ENCODE assay signal across 6 cellular contexts in the genomic region with DNA sequence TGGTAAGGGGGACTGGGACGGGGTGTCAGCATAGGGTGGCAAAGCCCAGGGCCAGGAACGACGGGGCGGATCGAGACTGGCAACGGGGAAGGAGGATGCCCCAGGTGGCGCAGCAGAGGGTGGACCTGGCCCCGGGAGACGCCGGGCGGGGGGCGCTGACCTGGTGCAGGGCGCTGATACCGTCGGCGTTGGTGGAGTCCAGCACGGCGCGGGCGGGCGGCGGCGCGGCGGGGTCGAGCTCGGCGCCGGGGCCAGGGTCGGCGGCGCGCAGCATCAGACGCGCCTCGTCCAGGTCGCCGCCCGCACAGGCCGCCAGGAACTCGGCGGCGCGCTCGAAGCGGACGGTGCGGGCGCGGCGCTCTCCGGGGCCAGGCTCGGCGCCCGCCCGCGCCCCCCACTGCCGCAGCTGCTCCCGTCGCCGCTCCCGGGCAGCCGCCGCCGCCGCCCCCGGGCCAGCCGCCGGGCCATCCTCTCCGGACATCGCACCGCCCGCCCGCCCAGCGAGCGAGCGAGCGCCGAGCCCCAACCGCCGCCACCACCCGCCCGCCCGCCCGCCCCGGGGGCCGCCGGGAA. TPM values are rescaled to one million over a fixed set of nuclear protein-coding genes. Genes with fewer than 3 reads are reported as not detected.
DNase-seq lines count a peak whose midpoint lies in the region; ATAC-seq and TF ChIP-seq lines count a peak whose summit lies in the region.

No MANE protein-coding gene starts in this region.

- peaks cover 19% of the 10 kb centered on the region for H3K4me1 ChIP-seq in CD8-positive, alpha-beta T cell (ENCODE audit: insufficient read depth, low read length)
- peaks cover 48% of the 10 kb centered on the region for H3K4me1 ChIP-seq in body of pancreas

- POLR2A ChIA-PET in CD8-positive, alpha-beta T cell (lab: Charles Lee) = interaction anchor here (0.6 to 2.4 kb wide), 11 partner anchors 28 to 525 kb away, joined by 3 to 8 read pairs (median 4); a partner anchor contains a TSS

- H3K4me1 Mint-ChIP-seq in CD8-positive, alpha-beta T cell (ENCODE audit: low read depth) = peaks cover 34% of the 10 kb centered on the region
- peaks cover 26% of the 10 kb centered on the region for H3K4me1 Mint-ChIP-seq in nephron

- H3K9me3 Mint-ChIP-seq in CD8-positive, alpha-beta T cell = no peaks in the 10 kb centered on the region
- H3K9me3 Mint-ChIP-seq in nephron = no peaks in the 10 kb centered on the region

- peak in 4 of 7 experiments; percentile 3 to 55 (median 22) for DNase-seq in CD8-positive, alpha-beta T cell
- peak in 3 of 4 donors; percentile 20 to 38 (median 22) for DNase-seq in body of pancreas
- DNase-seq in epidermal melanocyte (ENCODE audit: insufficient read length, low spot score) = no peak

- peak; percentile 18 for ATAC-seq in CD8-positive, alpha-beta T cell
- ATAC-seq in HG02798 (IDR thresholded peaks at IDR 0.05; ENCODE audit: poor library complexity, unreplicated experiment) (peak; percentile 3), body of pancreas (peak; percentile 10), GM18873 (IDR thresholded peaks at IDR 0.05; ENCODE audit: low FRiP score, unreplicated experiment) (no peak)

- H3K27me3 Mint-ChIP-seq in CD8-positive, alpha-beta T cell (ENCODE audit: low read depth) = no peaks in the 10 kb centered on the region
- H3K27me3 Mint-ChIP-seq in nephron (ENCODE audit: low read depth) = no peaks in the 10 kb centered on the region

- TF ChIP-seq POLR2A in body of pancreas (IDR thresholded peaks at IDR 0.05) = no peak

- H3K36me3 Mint-ChIP-seq in CD8-positive, alpha-beta T cell = peaks cover 12% of the 10 kb centered on the region
- no peaks in the 10 kb centered on the region for H3K36me3 Mint-ChIP-seq in nephron (ENCODE audit: low read depth)

- peak overlapping the region; percentile 97 for H3K4me3 Mint-ChIP-seq in CD8-positive, alpha-beta T cell
- peak overlapping the region; percentile 96 to 97 (median 97) for H3K4me3 Mint-ChIP-seq in nephron

- intact Hi-C loops in CD8-positive, alpha-beta T cell (cut with DNase I, micrococcal nuclease) = loop anchor here (1.0 to 10.0 kb wide), 15 partner anchors 28 to 1025 kb away; a partner anchor contains a TSS
- intact Hi-C loops in body of pancreas (cut with DNase I) = no loop called here

- H3K27ac Mint-ChIP-seq in CD8-positive, alpha-beta T cell = peak overlapping the region; percentile 93
- peak overlapping the region; percentile 82 to 94 (median 93) for H3K27ac Mint-ChIP-seq in nephron

- WGBS in body of pancreas, 2 donors = 0% methylated on average over 10 to 36 of the region's 88 CpGs

- TF ChIP-seq CTCF in CD8-positive, alpha-beta T cell (IDR thresholded peaks at IDR 0.05) = no peak
- no peak for TF ChIP-seq CTCF in body of pancreas (IDR thresholded peaks at IDR 0.05)
- TF ChIP-seq CTCF in nephron (IDR thresholded peaks at IDR 0.05; ENCODE audit: unreplicated experiment in 3 of 3) = no peak

- no peaks in the 10 kb centered on the region for H3K36me3 ChIP-seq in CD8-positive, alpha-beta T cell (ENCODE audit: insufficient read depth, low read length)
- no peaks in the 10 kb centered on the region for H3K36me3 ChIP-seq in body of pancreas (replicated peaks in 1 of 2; ENCODE audit: insufficient read depth in 1 of 2, low read depth in 2 of 2)

- H3K9me3 ChIP-seq in CD8-positive, alpha-beta T cell (ENCODE audit: low read length) = no peaks in the 10 kb centered on the region
- no peaks in the 10 kb centered on the region for H3K9me3 ChIP-seq in body of pancreas

- H3K4me3 ChIP-seq in CD8-positive, alpha-beta T cell (ENCODE audit: low read depth, low read length) = peak overlapping the region; percentile 52
- H3K4me3 ChIP-seq in body of pancreas = peak overlapping the region; percentile 58 to 71

- CTCF ChIA-PET in CD8-positive, alpha-beta T cell (lab: Charles Lee) = interaction anchor here (1.0 kb wide), 1 partner anchor 28 kb away, joined by 3 read pairs; no protein-coding TSS in a partner anchor

- H3K27ac ChIP-seq in CD8-positive, alpha-beta T cell (ENCODE audit: low read depth, low read length) = peak overlapping the region; percentile 61
- peak overlapping the region; percentile 37 to 78 (median 66) for H3K27ac ChIP-seq in body of pancreas

- H3K27me3 ChIP-seq in CD8-positive, alpha-beta T cell (ENCODE audit: insufficient read depth, low read length) = no peaks in the 10 kb centered on the region
- no peaks in the 10 kb centered on the region for H3K27me3 ChIP-seq in body of pancreas

RNA-seq across cellular contexts. Expression of a gene that starts 0.3 kb away (rescaled TPM):
- 10 to 100 TPM; 93.8 to 97.6 TPM for total RNA-seq in CD8-positive, alpha-beta T cell
- total RNA-seq in body of pancreas = 100 to 1,000 TPM in 1 of 2 donors, 10 to 100 TPM in 1; 81.2 to 135 TPM

RNA-seq across cellular contexts. Expression of a gene that starts 31.9 kb away (rescaled TPM):
- not detected for total RNA-seq in CD8-positive, alpha-beta T cell
- not detected for total RNA-seq in body of pancreas

RNA-seq across cellular contexts. Expression of a gene that starts 40.4 kb away (rescaled TPM):
- not detected for total RNA-seq in CD8-positive, alpha-beta T cell
- total RNA-seq in body of pancreas = not detected

RNA-seq across cellular contexts. Expression of a gene that starts 41.5 kb away (rescaled TPM):
- total RNA-seq in CD8-positive, alpha-beta T cell = 1 to 10 TPM; 4.8 to 6.2 TPM
- total RNA-seq in body of pancreas = 10 to 100 TPM; 22.1 to 23.3 TPM

RNA-seq across cellular contexts. Expression of a gene that starts 49.3 kb away (rescaled TPM):
- total RNA-seq in CD8-positive, alpha-beta T cell = not detected
- 1 to 10 TPM; 1.6 TPM for total RNA-seq in body of pancreas
